8 cellular contexts compared by ENCODE assay signal in the genomic region with DNA sequence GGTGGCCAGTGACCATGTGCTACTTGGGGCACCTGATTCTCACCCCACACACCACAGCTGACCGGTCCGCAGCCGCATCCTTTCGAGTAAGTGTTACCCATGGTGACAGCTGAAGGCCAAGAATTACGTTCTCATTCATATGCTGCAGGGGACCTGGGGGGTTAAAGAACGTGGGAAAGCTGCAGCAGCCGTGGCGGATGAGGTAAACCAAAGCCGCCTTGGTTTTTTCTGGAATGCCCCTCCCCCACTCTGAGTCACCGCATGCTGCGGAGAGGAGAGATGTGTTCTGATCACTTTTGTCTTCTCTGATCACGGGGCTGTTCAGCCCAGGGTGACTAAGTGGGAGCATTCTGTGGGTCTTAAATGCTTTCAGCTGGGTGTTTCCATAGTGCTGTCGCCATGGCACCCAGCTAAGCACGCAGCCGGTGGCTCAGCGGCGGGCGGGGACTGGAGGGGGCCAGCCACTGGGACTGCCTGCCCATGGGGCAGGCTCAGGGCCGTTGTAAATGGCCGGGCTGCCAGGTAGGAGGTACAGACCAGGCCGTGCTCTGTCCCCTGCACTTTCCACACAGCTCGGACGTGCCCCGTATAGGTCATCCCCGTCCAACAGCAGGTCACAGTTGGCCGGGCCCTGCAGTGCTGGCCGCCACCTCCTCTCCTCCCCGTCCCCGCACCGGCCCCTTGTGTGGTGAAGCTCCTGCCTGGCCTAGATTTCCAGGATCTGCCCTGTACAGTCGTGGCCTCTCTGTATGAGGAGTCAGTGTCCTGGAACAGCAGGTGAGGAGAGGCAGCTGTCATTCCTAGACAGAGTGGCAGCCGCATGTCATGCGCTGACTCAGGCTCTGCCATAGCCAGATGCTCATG.
DNase-seq lines count a peak whose midpoint lies in the region; ATAC-seq lines count a peak whose summit lies in the region.

No MANE protein-coding gene starts in this region.

- H3K9ac ChIP-seq in adipocyte (ENCODE audit: low read length) (peak overlapping the region; percentile 60), rectal smooth muscle tissue (ENCODE audit: low read length) (no peak overlapping the region)

- no peaks in the 10 kb centered on the region for H3K9me3 ChIP-seq in adipocyte (ENCODE audit: control insufficient read depth, low read length)
- H3K9me3 ChIP-seq in right cardiac atrium (ENCODE audit: control insufficient read depth, low read length), result no peaks in the 10 kb centered on the region

- no peaks in the 10 kb centered on the region for H3K27me3 ChIP-seq in adipocyte (replicated peaks; ENCODE audit: control insufficient read depth, insufficient read depth, low read length)
- H3K27me3 ChIP-seq in right cardiac atrium (ENCODE audit: control insufficient read depth, insufficient read depth), result no peaks in the 10 kb centered on the region
- no peaks in the 10 kb centered on the region for H3K27me3 ChIP-seq in rectal smooth muscle tissue (ENCODE audit: control insufficient read depth, insufficient read depth, low read length)

- H3K36me3 ChIP-seq in adipocyte (ENCODE audit: control insufficient read depth, insufficient read depth, low read length, severe bottlenecking) (no peaks in the 10 kb centered on the region), rectal smooth muscle tissue (ENCODE audit: control insufficient read depth, insufficient read depth, low read length) (no peaks in the 10 kb centered on the region)

- H3K4me1 ChIP-seq in adipocyte (ENCODE audit: control insufficient read depth, insufficient read depth, low read length) (peaks cover 52% of the 10 kb centered on the region), right cardiac atrium (ENCODE audit: control insufficient read depth, insufficient read depth, low read length) (no peaks in the 10 kb centered on the region), rectal smooth muscle tissue (ENCODE audit: control insufficient read depth, insufficient read depth, low read length) (peaks cover 31% of the 10 kb centered on the region)

- peak; percentile 14 to 51 for ATAC-seq in right cardiac atrium
- ATAC-seq in GM19324 (IDR thresholded peaks at IDR 0.05; ENCODE audit: low FRiP score, unreplicated experiment), result no peak

- H3K27ac ChIP-seq in right cardiac atrium (ENCODE audit: low read length) (no peak overlapping the region), rectal smooth muscle tissue (ENCODE audit: low read depth, low read length) (peak overlapping the region; percentile 78)

- intact Hi-C loops in right cardiac atrium (cut with DNase I), result loop anchor here in 2 of 4 donors (5.0 kb wide), 2 partner anchors 68 to 73 kb away; no protein-coding TSS in a partner anchor

- H3K4me3 ChIP-seq in adipocyte (ENCODE audit: low read length), result peak overlapping the region; percentile 30
- no peak overlapping the region for H3K4me3 ChIP-seq in right cardiac atrium (ENCODE audit: low read length)
- H3K4me3 ChIP-seq in rectal smooth muscle tissue (ENCODE audit: low read length), result peak overlapping the region; percentile 14

- peak; percentile 97 for DNase-seq in COLO829 (ENCODE audit: low spot score)
- DNase-seq in NAMALWA (ENCODE audit: low spot score), result peak; percentile 53
- DNase-seq in SW480 (ENCODE audit: low spot score), result peak; percentile 99
- peak; percentile 98 for DNase-seq in adipocyte (ENCODE audit: low read depth)
- peak in 1 of 3 donors; percentile 66 for DNase-seq in right cardiac atrium
- peak; percentile 90 for DNase-seq in ureter (ENCODE audit: low spot score)

- WGBS in right cardiac atrium, result 48% methylated on average over 33 of the region's 33 CpGs
